ENCODE assay signal across 21 cellular contexts in genomic region chr9:85041737-85042136, GRCh38.
"Had no signal": no experiment of that assay in that cellular context is flagged by ENCODE, and none has a peak within 500 bp of the region (broad histone marks: within the 10 kb centered on the region; RNA-seq: fewer than 3 reads in every experiment).

No MANE protein-coding gene starts in this region.

- H3K36me3 Mint-ChIP-seq: activated CD8-positive, alpha-beta memory T cell treated with anti-CD3 and anti-CD28 coated beads, Interleukin-2, amount 10 ng/mL, durations not matched to agents 7 days and 5 days; activated naive CD4-positive, alpha-beta T cell treated with anti-CD3 and anti-CD28 coated beads, Interleukin-2, amount 10 ng/mL, durations not matched to agents 7 days and 5 days; natural killer cell had no signal

- DNase-seq: activated CD4-positive, alpha-beta memory T cell treated with anti-CD3 and anti-CD28 coated beads, Interleukin-2, amount 10 ng/mL, durations not matched to agents 7 days and 5 days; activated CD4-positive, alpha-beta T cell treated with anti-CD3 and anti-CD28 coated beads for 48 hours; activated CD4-positive, CD25-positive, alpha-beta regulatory T cell; activated CD8-positive, alpha-beta memory T cell treated with anti-CD3 and anti-CD28 coated beads, Interleukin-2, amount 10 ng/mL, durations not matched to agents 7 days and 5 days; activated effector memory CD4-positive, alpha-beta T cell treated with Interleukin-2 at 50 U/mL for 16 hours; activated naive CD4-positive, alpha-beta T cell treated with anti-CD3 and anti-CD28 coated beads, Interleukin-2, amount 10 ng/mL, durations not matched to agents 7 days and 5 days; activated naive CD8-positive, alpha-beta T cell treated with anti-CD3 and anti-CD28 coated beads, Interleukin-2, amount 50 U/mL, for 24 hours; aorta; brain microvascular endothelial cell; heart right ventricle; natural killer cell; stimulated activated CD4-positive, alpha-beta T cell treated with anti-CD3 and anti-CD28 coated beads, Interleukin-12 subunit alpha, Interleukin-12 subunit beta, amount 100 ng/mL, for 4 hours; stimulated activated CD4-positive, alpha-beta T cell treated with anti-CD3 and anti-CD28 coated beads, Interleukin-1b, Interleukin-23, amount 100 ng/mL, for 48 hours; stimulated activated CD8-positive, alpha-beta memory T cell treated with anti-CD3 and anti-CD28 coated beads, Interleukin-4, amount 100 ng/mL, for 48 hours; stimulated activated naive CD4-positive, alpha-beta T cell; T-helper 1 cell; T1000; trophoblast cell had no signal

- H3K36me3 ChIP-seq: brain microvascular endothelial cell, heart right ventricle, vagina had no signal

- H3K27ac Mint-ChIP-seq: activated CD4-positive, alpha-beta memory T cell treated with anti-CD3 and anti-CD28 coated beads, Interleukin-2, amount 10 ng/mL, durations not matched to agents 7 days and 5 days; activated CD8-positive, alpha-beta memory T cell treated with anti-CD3 and anti-CD28 coated beads, Interleukin-2, amount 10 ng/mL, durations not matched to agents 7 days and 5 days; activated naive CD4-positive, alpha-beta T cell treated with anti-CD3 and anti-CD28 coated beads, Interleukin-2, amount 10 ng/mL, durations not matched to agents 7 days and 5 days; activated naive CD8-positive, alpha-beta T cell treated with anti-CD3 and anti-CD28 coated beads, Interleukin-2, amount 50 U/mL, for 24 hours; natural killer cell had no signal

- H3K27me3 Mint-ChIP-seq: activated CD4-positive, alpha-beta memory T cell treated with anti-CD3 and anti-CD28 coated beads, Interleukin-2, amount 10 ng/mL, durations not matched to agents 7 days and 5 days; activated CD8-positive, alpha-beta memory T cell treated with anti-CD3 and anti-CD28 coated beads, Interleukin-2, amount 10 ng/mL, durations not matched to agents 7 days and 5 days; activated naive CD4-positive, alpha-beta T cell treated with anti-CD3 and anti-CD28 coated beads, Interleukin-2, amount 10 ng/mL, durations not matched to agents 7 days and 5 days; activated naive CD8-positive, alpha-beta T cell treated with anti-CD3 and anti-CD28 coated beads, Interleukin-2, amount 50 U/mL, for 24 hours had no signal

- H3K27ac ChIP-seq: brain microvascular endothelial cell, coronary artery, heart right ventricle, vagina had no signal

- ATAC-seq: activated CD8-positive, alpha-beta memory T cell treated with anti-CD3 and anti-CD28 coated beads, Interleukin-2, amount 10 ng/mL, durations not matched to agents 7 days and 5 days; activated naive CD8-positive, alpha-beta T cell treated with anti-CD3 and anti-CD28 coated beads, Interleukin-2, amount 50 U/mL, for 24 hours; heart right ventricle; natural killer cell had no signal

- H3K4me1 Mint-ChIP-seq: activated CD4-positive, alpha-beta memory T cell treated with anti-CD3 and anti-CD28 coated beads, Interleukin-2, amount 10 ng/mL, durations not matched to agents 7 days and 5 days; activated CD8-positive, alpha-beta memory T cell treated with anti-CD3 and anti-CD28 coated beads, Interleukin-2, amount 10 ng/mL, durations not matched to agents 7 days and 5 days; activated naive CD4-positive, alpha-beta T cell treated with anti-CD3 and anti-CD28 coated beads, Interleukin-2, amount 10 ng/mL, durations not matched to agents 7 days and 5 days; activated naive CD8-positive, alpha-beta T cell treated with anti-CD3 and anti-CD28 coated beads, Interleukin-2, amount 50 U/mL, for 24 hours; central memory CD8-positive, alpha-beta T cell; natural killer cell had no signal

- H3K4me1 ChIP-seq: vagina had no signal

- H3K4me3 ChIP-seq: coronary artery, vagina had no signal

- H3K27me3 ChIP-seq: brain microvascular endothelial cell, vagina had no signal

- H3K4me3 Mint-ChIP-seq: activated CD4-positive, alpha-beta memory T cell treated with anti-CD3 and anti-CD28 coated beads, Interleukin-2, amount 10 ng/mL, durations not matched to agents 7 days and 5 days; activated CD8-positive, alpha-beta memory T cell treated with anti-CD3 and anti-CD28 coated beads, Interleukin-2, amount 10 ng/mL, durations not matched to agents 7 days and 5 days; activated naive CD4-positive, alpha-beta T cell treated with anti-CD3 and anti-CD28 coated beads, Interleukin-2, amount 10 ng/mL, durations not matched to agents 7 days and 5 days; activated naive CD8-positive, alpha-beta T cell treated with anti-CD3 and anti-CD28 coated beads, Interleukin-2, amount 50 U/mL, for 24 hours; central memory CD8-positive, alpha-beta T cell; natural killer cell had no signal

- H3K9me3 Mint-ChIP-seq: activated CD4-positive, alpha-beta memory T cell treated with anti-CD3 and anti-CD28 coated beads, Interleukin-2, amount 10 ng/mL, durations not matched to agents 7 days and 5 days; activated naive CD4-positive, alpha-beta T cell treated with anti-CD3 and anti-CD28 coated beads, Interleukin-2, amount 10 ng/mL, durations not matched to agents 7 days and 5 days; activated naive CD8-positive, alpha-beta T cell treated with anti-CD3 and anti-CD28 coated beads, Interleukin-2, amount 50 U/mL, for 24 hours; central memory CD8-positive, alpha-beta T cell; natural killer cell had no signal

- H3K9me3 ChIP-seq: heart right ventricle, vagina had no signal
